Comparison of ENCODE assay signal across 1 cellular context in genomic region chr2:74457129-74457548, GRCh38.
TF ChIP-seq lines count a peak whose summit lies in the region.

No MANE protein-coding gene starts in this region.

TF ChIP-seq in HEK293, 187 proteins besides CTCF, POLR2A, EP300 and RAD21 (continued from another document):
- no peak for TF ChIP-seq ZFP41 (tag by site-specific recombination; IDR thresholded peaks at IDR 0.05; ENCODE audit: borderline replicate concordance)
- TF ChIP-seq ZNF544 (tag by site-specific recombination; IDR thresholded peaks at IDR 0.05), result no peak
- TF ChIP-seq, protein P1, sequence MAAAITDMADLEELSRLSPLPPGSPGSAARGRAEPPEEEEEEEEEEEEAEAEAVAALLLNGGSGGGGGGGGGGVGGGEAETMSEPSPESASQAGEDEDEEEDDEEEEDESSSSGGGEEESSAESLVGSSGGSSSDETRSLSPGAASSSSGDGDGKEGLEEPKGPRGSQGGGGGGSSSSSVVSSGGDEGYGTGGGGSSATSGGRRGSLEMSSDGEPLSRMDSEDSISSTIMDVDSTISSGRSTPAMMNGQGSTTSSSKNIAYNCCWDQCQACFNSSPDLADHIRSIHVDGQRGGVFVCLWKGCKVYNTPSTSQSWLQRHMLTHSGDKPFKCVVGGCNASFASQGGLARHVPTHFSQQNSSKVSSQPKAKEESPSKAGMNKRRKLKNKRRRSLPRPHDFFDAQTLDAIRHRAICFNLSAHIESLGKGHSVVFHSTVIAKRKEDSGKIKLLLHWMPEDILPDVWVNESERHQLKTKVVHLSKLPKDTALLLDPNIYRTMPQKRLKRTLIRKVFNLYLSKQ (tag by site-specific recombination; IDR thresholded peaks at IDR 0.05; ENCODE audit: borderline replicate concordance), result no peak
- peak; percentile 86 for TF ChIP-seq ZNF335 (tag by site-specific recombination; conservative IDR thresholded peaks at IDR 0.05)
- TF ChIP-seq KLF9 (tag by site-specific recombination; IDR thresholded peaks at IDR 0.05; ENCODE audit: low read depth), result no peak
- TF ChIP-seq ZSCAN23 (tag by site-specific recombination; IDR thresholded peaks at IDR 0.05), result no peak
- TF ChIP-seq, protein P2, sequence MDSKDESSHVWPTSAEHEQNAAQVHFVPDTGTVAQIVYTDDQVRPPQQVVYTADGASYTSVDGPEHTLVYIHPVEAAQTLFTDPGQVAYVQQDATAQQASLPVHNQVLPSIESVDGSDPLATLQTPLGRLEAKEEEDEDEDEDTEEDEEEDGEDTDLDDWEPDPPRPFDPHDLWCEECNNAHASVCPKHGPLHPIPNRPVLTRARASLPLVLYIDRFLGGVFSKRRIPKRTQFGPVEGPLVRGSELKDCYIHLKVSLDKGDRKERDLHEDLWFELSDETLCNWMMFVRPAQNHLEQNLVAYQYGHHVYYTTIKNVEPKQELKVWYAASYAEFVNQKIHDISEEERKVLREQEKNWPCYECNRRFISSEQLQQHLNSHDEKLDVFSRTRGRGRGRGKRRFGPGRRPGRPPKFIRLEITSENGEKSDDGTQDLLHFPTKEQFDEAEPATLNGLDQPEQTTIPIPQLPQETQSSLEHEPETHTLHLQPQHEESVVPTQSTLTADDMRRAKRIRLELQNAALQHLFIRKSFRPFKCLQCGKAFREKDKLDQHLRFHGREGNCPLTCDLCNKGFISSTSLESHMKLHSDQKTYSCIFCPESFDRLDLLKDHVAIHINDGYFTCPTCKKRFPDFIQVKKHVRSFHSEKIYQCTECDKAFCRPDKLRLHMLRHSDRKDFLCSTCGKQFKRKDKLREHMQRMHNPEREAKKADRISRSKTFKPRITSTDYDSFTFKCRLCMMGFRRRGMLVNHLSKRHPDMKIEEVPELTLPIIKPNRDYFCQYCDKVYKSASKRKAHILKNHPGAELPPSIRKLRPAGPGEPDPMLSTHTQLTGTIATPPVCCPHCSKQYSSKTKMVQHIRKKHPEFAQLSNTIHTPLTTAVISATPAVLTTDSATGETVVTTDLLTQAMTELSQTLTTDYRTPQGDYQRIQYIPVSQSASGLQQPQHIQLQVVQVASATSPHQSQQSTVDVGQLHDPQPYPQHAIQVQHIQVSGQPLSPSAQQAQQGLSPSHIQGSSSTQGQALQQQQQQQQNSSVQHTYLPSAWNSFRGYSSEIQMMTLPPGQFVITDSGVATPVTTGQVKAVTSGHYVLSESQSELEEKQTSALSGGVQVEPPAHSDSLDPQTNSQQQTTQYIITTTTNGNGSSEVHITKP (tag by site-specific recombination; IDR thresholded peaks at IDR 0.05), result no peak
- TF ChIP-seq, protein P3, sequence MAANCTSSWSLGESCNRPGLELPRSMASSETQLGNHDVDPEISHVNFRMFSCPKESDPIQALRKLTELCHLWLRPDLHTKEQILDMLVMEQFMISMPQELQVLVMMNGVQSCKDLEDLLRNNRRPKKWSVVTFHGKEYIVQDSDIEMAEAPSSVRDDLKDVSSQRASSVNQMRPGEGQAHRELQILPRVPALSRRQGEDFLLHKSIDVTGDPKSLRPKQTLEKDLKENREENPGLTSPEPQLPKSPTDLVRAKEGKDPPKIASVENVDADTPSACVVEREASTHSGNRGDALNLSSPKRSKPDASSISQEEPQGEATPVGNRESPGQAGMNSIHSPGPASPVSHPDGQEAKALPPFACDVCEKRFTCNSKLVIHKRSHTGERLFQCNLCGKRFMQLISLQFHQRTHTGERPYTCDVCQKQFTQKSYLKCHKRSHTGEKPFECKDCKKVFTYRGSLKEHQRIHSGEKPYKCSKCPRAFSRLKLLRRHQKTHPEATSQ (tag by site-specific recombination; IDR thresholded peaks at IDR 0.05), result no peak
- no peak; the same call in 1 of the 2 replicates for TF ChIP-seq ZNF394 (tag by site-specific recombination; IDR thresholded peaks at IDR 0.05; ENCODE audit: borderline replicate concordance)
- TF ChIP-seq SP3 (tag by site-specific recombination; IDR thresholded peaks at IDR 0.05), result peak; percentile 47; the same call in 1 of the 2 replicates
- no peak for TF ChIP-seq HIC1 (tag by site-specific recombination; IDR thresholded peaks at IDR 0.05)
